In the genomic region with DNA sequence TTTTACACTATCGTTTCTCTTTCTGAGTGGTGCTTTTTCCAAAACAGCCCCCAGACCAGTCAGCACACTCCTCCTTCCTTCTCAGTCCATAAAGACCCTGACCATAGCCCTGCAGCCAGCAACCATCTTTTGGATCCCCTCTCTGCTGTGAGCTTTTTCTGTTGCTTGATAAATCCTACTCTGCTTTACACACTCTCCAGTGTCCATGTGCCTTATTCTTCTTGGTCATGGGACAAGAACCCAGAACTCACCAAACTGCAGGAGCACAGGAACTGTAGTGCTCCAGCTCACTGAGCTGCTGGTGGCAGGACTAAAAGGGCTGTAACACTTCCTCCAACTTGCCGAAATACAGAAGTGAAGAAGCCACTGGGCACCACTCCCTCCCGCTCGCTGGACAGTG, we compare ENCODE assay signal across 26 cellular contexts.
"Had no signal": no experiment of that assay in that cellular context is flagged by ENCODE, and none has a peak within 500 bp of the region (broad histone marks: within the 10 kb centered on the region; RNA-seq: fewer than 3 reads in every experiment).

No MANE protein-coding gene starts in this region.

- ATAC-seq: activated CD4-positive, alpha-beta T cell treated with anti-CD3 and anti-CD28 coated beads for 36 hours; activated T-helper 17 cell treated with anti-CD3 and anti-CD28 coated beads, Interleukin-2, amount 50 U/mL, for 72 hours; foreskin keratinocyte; heart left ventricle; naive thymus-derived CD4-positive, alpha-beta T cell; right lobe of liver had no signal

- H3K27ac Mint-ChIP-seq: activated CD4-positive, alpha-beta T cell treated with anti-CD3 and anti-CD28 coated beads for 36 hours; dendritic cell treated with granulocyte-macrophage colony-stimulating factor and Interleukin-4, amounts not matched to agents 40 ng/mL and 50 ng/mL, for 4 days; endodermal cell; naive thymus-derived CD4-positive, alpha-beta T cell; progenitor cell of endocrine pancreas had no signal

- H3K9me3 ChIP-seq: right lobe of liver had no signal

- H3K4me1 Mint-ChIP-seq: endodermal cell had no signal

- H3K27ac ChIP-seq: esophagus muscularis mucosa, foreskin keratinocyte, heart left ventricle, left ventricle myocardium inferior, ovary, right lobe of liver, suprapubic skin, tibial artery had no signal

- H3K27me3 ChIP-seq: esophagus muscularis mucosa, foreskin keratinocyte, heart left ventricle, ovary, right lobe of liver, suprapubic skin, tibial artery had no signal

- H3K9me3 Mint-ChIP-seq: central memory CD8-positive, alpha-beta T cell had no signal

- H3K27me3 Mint-ChIP-seq: progenitor cell of endocrine pancreas had no signal

- FAIRE-seq: bronchial epithelial cell, islet of Langerhans had no signal

- H3K4me3 Mint-ChIP-seq: activated CD4-positive, alpha-beta T cell treated with anti-CD3 and anti-CD28 coated beads for 36 hours; activated T-helper 17 cell treated with anti-CD3 and anti-CD28 coated beads, Interleukin-2, amount 50 U/mL, for 72 hours; central memory CD8-positive, alpha-beta T cell; dendritic cell treated with granulocyte-macrophage colony-stimulating factor and Interleukin-4, amounts not matched to agents 40 ng/mL and 50 ng/mL, for 4 days; endodermal cell; naive thymus-derived CD4-positive, alpha-beta T cell had no signal

- H3K4me3 ChIP-seq: esophagus muscularis mucosa, heart left ventricle, left ventricle myocardium inferior, ovary, right lobe of liver, suprapubic skin, tibial artery had no signal

- H3K4me1 ChIP-seq: esophagus muscularis mucosa, foreskin keratinocyte, heart left ventricle, left ventricle myocardium inferior, right lobe of liver, suprapubic skin, tibial artery had no signal

- DNase-seq: activated CD4-positive, alpha-beta T cell treated with anti-CD3 and anti-CD28 coated beads for 36 hours; activated CD4-positive, CD25-positive, alpha-beta regulatory T cell; activated CD8-positive, alpha-beta memory T cell treated with anti-CD3 and anti-CD28 coated beads for 24 hours; activated CD8-positive, alpha-beta memory T cell treated with anti-CD3 and anti-CD28 coated beads, Interleukin-2, amount 50 U/mL, for 4 hours; activated gamma-delta T cell treated with Interleukin-2 at 50 U/mL for 16 hours; activated naive CD4-positive, alpha-beta T cell treated with anti-CD3 and anti-CD28 coated beads, Interleukin-2, amount 50 U/mL, for 16 hours; activated T-cell treated with anti-CD3 and anti-CD28 coated beads, Interleukin-2, amount 50 U/mL, for 1 hour; endodermal cell; foreskin keratinocyte; heart left ventricle; left ventricle myocardium inferior; midbrain; naive thymus-derived CD4-positive, alpha-beta T cell; ovary; right lobe of liver; stimulated activated CD4-positive, alpha-beta T cell treated with anti-CD3 and anti-CD28 coated beads, Interleukin-2, amount 100 ng/mL, for 48 hours; stimulated activated naive CD4-positive, alpha-beta T cell treated with Interleukin-2 at 50 U/mL for 16 hours; tibial artery had no signal

- H3K36me3 ChIP-seq: esophagus muscularis mucosa, heart left ventricle, left ventricle myocardium inferior, ovary, right lobe of liver, suprapubic skin had no signal
